10 cellular contexts compared by ENCODE assay signal in the genomic region with DNA sequence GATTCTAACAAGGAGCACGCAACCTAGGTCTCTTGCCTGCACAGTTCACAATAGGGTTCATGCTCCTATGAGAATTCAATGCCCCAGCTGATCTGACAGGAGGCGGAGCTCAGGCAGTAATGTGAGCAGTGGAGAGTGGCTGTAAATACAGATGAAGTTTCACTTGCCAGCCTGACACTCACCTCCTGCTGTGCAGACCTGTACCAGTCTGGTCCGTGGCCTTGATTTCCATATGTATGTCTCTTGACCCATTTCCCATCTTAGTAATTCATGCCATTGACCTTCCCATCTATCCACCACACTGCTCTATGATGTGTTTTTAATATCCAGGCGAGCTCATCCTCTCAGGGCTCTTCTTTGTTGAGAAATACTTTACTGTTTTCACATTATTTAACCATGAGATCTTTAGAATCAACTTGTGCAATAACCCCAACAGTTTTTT.
DNase-seq lines count a peak whose midpoint lies in the region; ATAC-seq and FAIRE-seq lines count a peak whose summit lies in the region.
"Had no signal": no experiment of that assay in that cellular context is flagged by ENCODE, and none has a peak within 500 bp of the region (broad histone marks: within the 10 kb centered on the region; RNA-seq: fewer than 3 reads in every experiment).

No MANE protein-coding gene starts in this region.

- H2BK15ac ChIP-seq in mesenchymal stem cell (ENCODE audit: low read depth, poor library complexity, severe bottlenecking): no peak overlapping the region

- no peak overlapping the region for H2AFZ ChIP-seq in mesenchymal stem cell (ENCODE audit: low read depth, low read length)

- peaks cover 5% of the 10 kb centered on the region for H3K4me1 ChIP-seq in mesenchymal stem cell (ENCODE audit: control insufficient read depth, insufficient read depth, low read depth, low read length)

- peak; percentile 89 for ATAC-seq in GM19463 (IDR thresholded peaks at IDR 0.05; ENCODE audit: unreplicated experiment)
- peak; percentile 75 for ATAC-seq in HG03378 (IDR thresholded peaks at IDR 0.05; ENCODE audit: unreplicated experiment)
- ATAC-seq: Panc1 had no signal

- H3K27ac ChIP-seq in mesenchymal stem cell (ENCODE audit: low read length, poor library complexity, severe bottlenecking): no peak overlapping the region

- no peak overlapping the region for H2BK5ac ChIP-seq in mesenchymal stem cell (ENCODE audit: low read depth, low read length, poor library complexity, severe bottlenecking)

- H3K36me3 ChIP-seq in mesenchymal stem cell (ENCODE audit: control insufficient read depth in 1 of 2, insufficient read depth in 2 of 2, low read depth in 1 of 2, low read length in 2 of 2): peaks cover 0 to 4% of the 10 kb centered on the region in 2 experiments

- H3K18ac ChIP-seq in mesenchymal stem cell (ENCODE audit: low read depth in 1 of 2, low read length in 2 of 2): no peak overlapping the region

- peak; percentile 21 for FAIRE-seq in RCC 7860 (lab: Jason Lieb, UNC)
- FAIRE-seq: endometrium had no signal

- no peak overlapping the region for H3K14ac ChIP-seq in mesenchymal stem cell (ENCODE audit: low read length in 2 of 2)

- in situ Hi-C loops in G401 (cut with HindIII; ENCODE audit: low sequenced_read_pairs): no loop called here

- no peak overlapping the region for H3K4me3 ChIP-seq in mesenchymal stem cell (ENCODE audit: insufficient read depth in 1 of 2, low read depth in 1 of 2, low read length in 2 of 2)

- H3K9me3 ChIP-seq in mesenchymal stem cell (ENCODE audit: control insufficient read depth, low read length): no peaks in the 10 kb centered on the region

- H3K4ac ChIP-seq in mesenchymal stem cell (ENCODE audit: low read depth in 1 of 2, low read length in 2 of 2): no peak overlapping the region

- no peaks in the 10 kb centered on the region for H3K79me1 ChIP-seq in mesenchymal stem cell (replicated peaks; ENCODE audit: low read length, poor library complexity, severe bottlenecking)

- H2AK5ac ChIP-seq in mesenchymal stem cell (ENCODE audit: low read length, severe bottlenecking): no peak overlapping the region

- no peak overlapping the region for H2BK120ac ChIP-seq in mesenchymal stem cell (ENCODE audit: low read depth, low read length)

- H3K4me2 ChIP-seq in mesenchymal stem cell (ENCODE audit: low read length, poor library complexity, severe bottlenecking): no peak overlapping the region

- DNase-seq in G401 (ENCODE audit: low spot score): peak; percentile 74
- DNase-seq in RCC 7860 (ENCODE audit: low spot score): peak; percentile 20
- peak; percentile 63 for DNase-seq in mesenchymal stem cell
- DNase-seq in NCI-H1092 treated with DMSO at 0.1 percent for 48 hours (lab: John Stamatoyannopoulos, UW): no peak
- no peak for DNase-seq in hepatic stellate cell (ENCODE audit: low spot score)
- DNase-seq in HuH-7 (ENCODE audit: low spot score): no peak

- H4K91ac ChIP-seq in mesenchymal stem cell (ENCODE audit: low read length): no peak overlapping the region

- no peak overlapping the region for H3K23ac ChIP-seq in mesenchymal stem cell (ENCODE audit: low read length in 2 of 2)

- no peaks in the 10 kb centered on the region for H3K27me3 ChIP-seq in mesenchymal stem cell (ENCODE audit: control insufficient read depth in 1 of 2, insufficient read depth in 1 of 2, low read length in 2 of 2)

- no peak overlapping the region for H2BK12ac ChIP-seq in mesenchymal stem cell (ENCODE audit: low read length in 2 of 2)

- 74% methylated on average over 3 of the region's 4 CpGs for WGBS in mesenchymal stem cell

- no peak overlapping the region for H3K9ac ChIP-seq in mesenchymal stem cell (ENCODE audit: low read length)

- peak overlapping the region; percentile 4 for H4K8ac ChIP-seq in mesenchymal stem cell (ENCODE audit: low read length)

Comparison
In these comparisons a context has a peak if more than half of its experiments do, and no peak if none do; other contexts are left out.
1. DNase-seq: peak in G401 (single experiment), RCC 7860 (single experiment) and mesenchymal stem cell (single experiment); none in NCI-H1092 treated with DMSO at 0.1 percent for 48 hours (single experiment), hepatic stellate cell (single experiment) and HuH-7 (single experiment).